ENCODE assay signal across 1 cellular context in the genomic region with DNA sequence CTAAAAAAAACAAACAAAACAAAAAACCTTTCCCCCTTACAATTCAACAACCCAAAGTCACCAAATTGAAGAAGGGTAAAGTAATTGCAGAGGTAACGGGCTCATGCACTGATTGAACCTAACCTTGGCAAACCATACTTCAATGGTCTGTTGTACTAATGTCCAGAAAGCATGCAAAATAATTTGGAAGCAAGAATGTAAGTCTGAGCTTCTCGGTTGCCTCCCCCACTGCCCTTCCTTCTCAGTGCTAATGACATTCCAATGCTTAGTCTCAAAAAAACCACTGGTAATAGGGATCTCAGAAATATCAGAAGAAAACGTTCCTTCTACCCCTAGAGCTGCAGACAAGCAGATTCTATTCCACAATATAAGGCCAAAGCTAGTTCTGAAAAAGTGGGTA.
TF ChIP-seq lines count a peak whose summit lies in the region.

No MANE protein-coding gene starts in this region.

TF ChIP-seq in K562, 482 proteins besides CTCF, POLR2A, EP300 and RAD21:
- TF ChIP-seq IFI16 (CRISPR knock-in tag; IDR thresholded peaks at IDR 0.05) (no peak), STAG1 (CRISPR knock-in tag; IDR thresholded peaks at IDR 0.05; ENCODE audit: borderline replicate concordance) (no peak), ZBTB17 (CRISPR knock-in tag; IDR thresholded peaks at IDR 0.05) (no peak), CLOCK (CRISPR knock-in tag; IDR thresholded peaks at IDR 0.05; ENCODE audit: borderline replicate concordance) (no peak), CBFA2T3 (IDR thresholded peaks at IDR 0.05) (no peak), ELF4 (CRISPR knock-in tag; IDR thresholded peaks at IDR 0.05) (no peak), NCOA2 (IDR thresholded peaks at IDR 0.05; ENCODE audit: partially characterized antibody in 2 of 2) (no peak), ZNF274 (IDR thresholded peaks at IDR 0.05; ENCODE audit: borderline replicate concordance, low read depth, low read length) (no peak), MTA3 (IDR thresholded peaks at IDR 0.05; ENCODE audit: borderline replicate concordance) (no peak), ZNF76 (CRISPR knock-in tag; IDR thresholded peaks at IDR 0.05; ENCODE audit: borderline replicate concordance) (no peak), ZNF444 (CRISPR knock-in tag; IDR thresholded peaks at IDR 0.05) (no peak), HMG20A (CRISPR knock-in tag; conservative IDR thresholded peaks at IDR 0.05) (no peak)
